Comparison of ENCODE assay signal across 12 cellular contexts in genomic region chr11:96328395-96329010, GRCh38. TPM values are rescaled to one million over a fixed set of nuclear protein-coding genes. Genes with fewer than 3 reads are reported as not detected.
A peak's percentile ranks its signal among the peaks of the same experiment; 100 is the strongest.
DNase-seq lines count a peak whose midpoint lies in the region; ATAC-seq, FAIRE-seq and TF ChIP-seq lines count a peak whose summit lies in the region.
"Had no signal": no experiment of that assay in that cellular context is flagged by ENCODE, and none has a peak within 500 bp of the region (broad histone marks: within the 10 kb centered on the region; RNA-seq: fewer than 3 reads in every experiment).

No MANE protein-coding gene starts in this region.

- WGBS in A549 (ENCODE audit: missing lambda C conversion rate), result 66% methylated on average over 8 of the region's 8 CpGs
- 71 to 79% methylated on average over 8 of the region's 8 CpGs for WGBS in pancreas, 2 donors

- H3K9me3 ChIP-seq in A549 (no peaks in the 10 kb centered on the region), lower lobe of right lung (no peaks in the 10 kb centered on the region), pancreas (no peaks in the 10 kb centered on the region)

- H3K4me2 ChIP-seq in A549, result peak overlapping the region; percentile 38

- no peak for TF ChIP-seq EP300 in A549 (IDR thresholded peaks at IDR 0.05)

- H3K27ac Mint-ChIP-seq in activated naive CD8-positive, alpha-beta T cell treated with anti-CD3 and anti-CD28 coated beads for 36 hours, result peak overlapping the region; percentile 89

- peak overlapping the region in 1 of 2 experiments; percentile 57; a peak in 3 of 6 replicates for H3K27ac ChIP-seq in A549
- H3K27ac ChIP-seq in lower lobe of right lung, result peak overlapping the region; percentile 54
- no peak overlapping the region for H3K27ac ChIP-seq in pancreas

- no peaks in the 10 kb centered on the region for H3K27me3 ChIP-seq in lower lobe of right lung (ENCODE audit: low read depth)
- no peaks in the 10 kb centered on the region for H3K27me3 ChIP-seq in pancreas

- TF ChIP-seq POLR2A in A549 (IDR thresholded peaks at IDR 0.05; ENCODE audit: low read length), result no peak

- H3K4me1 Mint-ChIP-seq in activated naive CD8-positive, alpha-beta T cell treated with anti-CD3 and anti-CD28 coated beads for 36 hours, result peaks cover 78% of the 10 kb centered on the region

- peaks cover 55% of the 10 kb centered on the region for H3K4me1 ChIP-seq in A549
- H3K4me1 ChIP-seq in lower lobe of right lung, result peaks cover 74% of the 10 kb centered on the region
- H3K4me1 ChIP-seq in pancreas, result peaks cover 0 to 16% (median 0%) of the 10 kb centered on the region in 3 donors

- H3K36me3 Mint-ChIP-seq in activated naive CD8-positive, alpha-beta T cell treated with anti-CD3 and anti-CD28 coated beads for 36 hours, result peaks cover 55% of the 10 kb centered on the region

- intact Hi-C loops in lower lobe of right lung (cut with DNase I) (no loop called here), pancreas (cut with DNase I) (no loop called here)

- no peak for TF ChIP-seq RAD21 in A549 (conservative IDR thresholded peaks at IDR 0.05 in 1 of 2, IDR thresholded peaks at IDR 0.05 in 1 of 2)

- POLR2A ChIA-PET in A549 (lab: Yijun Ruan, JAX), result no interaction called here

- no peak overlapping the region for H3K4me3 Mint-ChIP-seq in activated naive CD8-positive, alpha-beta T cell treated with anti-CD3 and anti-CD28 coated beads for 36 hours
- H3K4me3 Mint-ChIP-seq: activated naive CD4-positive, alpha-beta T cell treated with anti-CD3 and anti-CD28 coated beads, Interleukin-2, amount 10 ng/mL, durations not matched to agents 7 days and 5 days had no signal

- CTCF ChIA-PET in A549 (lab: Yijun Ruan, JAX), result interaction anchor here (1.0 kb wide), 1 partner anchor 9 kb away, joined by 3 read pairs; no protein-coding TSS in a partner anchor

- no peaks in the 10 kb centered on the region for H3K36me3 ChIP-seq in lower lobe of right lung
- H3K36me3 ChIP-seq in pancreas, result no peaks in the 10 kb centered on the region

- H3K4me3 ChIP-seq in A549 (no peak overlapping the region), lower lobe of right lung (no peak overlapping the region), pancreas (no peak overlapping the region)

- FAIRE-seq in A549 (lab: Jason Lieb, UNC) (no peak), pancreas (lab: Jason Lieb, UNC) (no peak)

- TF ChIP-seq CTCF in A549 (IDR thresholded peaks at IDR 0.05) (no peak), lower lobe of right lung (IDR thresholded peaks at IDR 0.05) (no peak), pancreas (IDR thresholded peaks at IDR 0.05) (no peak)

- H3K9me3 Mint-ChIP-seq in activated naive CD8-positive, alpha-beta T cell treated with anti-CD3 and anti-CD28 coated beads for 36 hours, result peaks cover 5% of the 10 kb centered on the region
- H3K9me3 Mint-ChIP-seq: activated naive CD4-positive, alpha-beta T cell treated with anti-CD3 and anti-CD28 coated beads, Interleukin-2, amount 10 ng/mL, durations not matched to agents 7 days and 5 days had no signal

- no peaks in the 10 kb centered on the region for H3K27me3 Mint-ChIP-seq in activated naive CD8-positive, alpha-beta T cell treated with anti-CD3 and anti-CD28 coated beads for 36 hours
- H3K27me3 Mint-ChIP-seq: activated CD4-positive, alpha-beta T cell treated with anti-CD3 and anti-CD28 coated beads, Interleukin-2, amount 10 ng/mL, durations not matched to agents 24 days and 14 days; activated naive CD4-positive, alpha-beta T cell treated with anti-CD3 and anti-CD28 coated beads, Interleukin-2, amount 10 ng/mL, durations not matched to agents 7 days and 5 days had no signal

- no peak for ATAC-seq in A549
- ATAC-seq in lower lobe of right lung, result no peak
- no peak for ATAC-seq in pancreas

- DNase-seq in A549 (ENCODE audit: low read depth in 1 of 2, low spot score in 1 of 2) (no peak), HCEC 1CT (peak; percentile 53), lower lobe of right lung (no peak), SHP77 treated with DMSO at 0.1 percent for 48 hours (lab: John Stamatoyannopoulos, UW) (no peak), Kasumi-1 (lab: John Stamatoyannopoulos, UW) (no peak), NCI-H526 treated with DMSO at 0.1 percent for 48 hours (lab: John Stamatoyannopoulos, UW) (no peak), pancreas (no peak)
- DNase-seq in activated naive CD8-positive, alpha-beta T cell treated with anti-CD3 and anti-CD28 coated beads for 36 hours, result no peak
- DNase-seq: activated CD4-positive, alpha-beta T cell treated with anti-CD3 and anti-CD28 coated beads, Interleukin-2, amount 10 ng/mL, durations not matched to agents 24 days and 14 days; activated naive CD4-positive, alpha-beta T cell treated with anti-CD3 and anti-CD28 coated beads, Interleukin-2, amount 10 ng/mL, durations not matched to agents 7 days and 5 days; foreskin melanocyte; SW 1271 had no signal

TF ChIP-seq in A549, 52 proteins besides CTCF, POLR2A, EP300 and RAD21:
- TF ChIP-seq KDM1A (IDR thresholded peaks at IDR 0.05; ENCODE audit: low read depth), result no peak
- TF ChIP-seq NFE2L2 (conservative IDR thresholded peaks at IDR 0.05; ENCODE audit: low read length), result no peak
TF ChIP-seq in A549: peak in this region for 0.

RNA-seq across cellular contexts. Expression of gene MAML2, which starts 14.5 kb away (rescaled TPM):
- polyA plus RNA-seq in A549 (2011; rRNA removed), result 2.5 and 3.2 TPM in 2 replicates
- polyA plus RNA-seq in A549 (2012; cell fraction: cytosol; rRNA removed), result 1.3 and 1.9 TPM in 2 replicates
- polyA plus RNA-seq in A549 (2012; cell fraction: nucleus; rRNA removed), result 0.99 and 1.9 TPM in 2 replicates
- polyA plus RNA-seq in A549 (2017; fragmentation: RNase III; extraction: RNeasy Plus Mini Kit Qiagen cat#74134 plus additional on column Dnase treatment), result 1.3 to 1.7 TPM (median 1.5 TPM) in 3 replicates
- polyA minus RNA-seq in A549 (2011; rRNA and poly(A)+ RNA removed), result 5.5 and 6.0 TPM in 2 replicates
- 10 to 100 TPM; 14.1 to 14.3 TPM for total RNA-seq in activated naive CD8-positive, alpha-beta T cell treated with anti-CD3 and anti-CD28 coated beads for 36 hours
- total RNA-seq in lower lobe of right lung, result 31.5 TPM
- 10 to 100 TPM in 1 of 6 donors, 1 to 10 TPM in 5; 3.1 to 11.8 (median 4.9) TPM for total RNA-seq in pancreas
- polyA plus RNA-seq in pancreas, result 1 to 10 TPM; 2.4 to 3.2 TPM
